Comparison of ENCODE assay signal across 8 cellular contexts in genomic region chr16:79599837-79600635, GRCh38. TPM values are rescaled to one million over a fixed set of nuclear protein-coding genes. Genes with fewer than 3 reads are reported as not detected.
DNase-seq lines count a peak whose midpoint lies in the region; ATAC-seq lines count a peak whose summit lies in the region.

No MANE protein-coding gene starts in this region.

- peaks cover 45% of the 10 kb centered on the region for H3K4me1 Mint-ChIP-seq in activated naive CD4-positive, alpha-beta T cell treated with anti-CD3 and anti-CD28 coated beads, Interleukin-2, amount 50 U/mL, for 24 hours

- peak overlapping the region; percentile 89 for H3K4me2 ChIP-seq in neuronal stem cell (ENCODE audit: insufficient read depth, low read length, poor library complexity, severe bottlenecking)

- no peak overlapping the region for H3K14ac ChIP-seq in neuronal stem cell (ENCODE audit: low read length)

- H3K27me3 Mint-ChIP-seq in activated naive CD4-positive, alpha-beta T cell treated with anti-CD3 and anti-CD28 coated beads, Interleukin-2, amount 50 U/mL, for 24 hours, result peaks cover 16% of the 10 kb centered on the region

- H3K36me3 ChIP-seq in neuronal stem cell (replicated peaks in 1 of 2; ENCODE audit: control insufficient read depth in 2 of 2, insufficient read depth in 2 of 2, low read length in 2 of 2), result no peaks in the 10 kb centered on the region

- no peaks in the 10 kb centered on the region for H3K9me3 Mint-ChIP-seq in activated naive CD4-positive, alpha-beta T cell treated with anti-CD3 and anti-CD28 coated beads, Interleukin-2, amount 50 U/mL, for 24 hours

- peak overlapping the region; percentile 92 for H3K4me3 Mint-ChIP-seq in activated naive CD4-positive, alpha-beta T cell treated with anti-CD3 and anti-CD28 coated beads, Interleukin-2, amount 50 U/mL, for 24 hours

- H2BK120ac ChIP-seq in neuronal stem cell (ENCODE audit: low read depth, low read length), result peak overlapping the region; percentile 77

- ATAC-seq in GM19397 (IDR thresholded peaks at IDR 0.05; ENCODE audit: unreplicated experiment) (peak; percentile 47), HG03469 (IDR thresholded peaks at IDR 0.05; ENCODE audit: unreplicated experiment) (no peak)

- peak overlapping the region; percentile 86 for H2BK15ac ChIP-seq in neuronal stem cell (ENCODE audit: low read length)

- H3K36me3 Mint-ChIP-seq in activated naive CD4-positive, alpha-beta T cell treated with anti-CD3 and anti-CD28 coated beads, Interleukin-2, amount 50 U/mL, for 24 hours, result no peaks in the 10 kb centered on the region

- peak; percentile 18 for DNase-seq in AG08395 (ENCODE audit: low spot score)
- peak; percentile 32 for DNase-seq in NCI-H526 treated with DMSO at 0.1 percent for 48 hours (lab: John Stamatoyannopoulos, UW)
- peak; percentile 65 for DNase-seq in globus pallidus (ENCODE audit: low spot score)
- peak; percentile 77 for DNase-seq in neuronal stem cell (ENCODE audit: low spot score)
- DNase-seq in A172 (ENCODE audit: low spot score), result no peak

- H2AK5ac ChIP-seq in neuronal stem cell (ENCODE audit: low read depth, low read length), result no peak overlapping the region

- peak overlapping the region; percentile 52 for H3K23ac ChIP-seq in neuronal stem cell (ENCODE audit: low read depth, low read length, poor library complexity)

- H3K4ac ChIP-seq in neuronal stem cell (ENCODE audit: low read length), result no peak overlapping the region

- peak overlapping the region; percentile 52 for H2BK12ac ChIP-seq in neuronal stem cell (ENCODE audit: low read length)

- peak overlapping the region; percentile 93 for H2AFZ ChIP-seq in neuronal stem cell (ENCODE audit: low read length)

- no peaks in the 10 kb centered on the region for H3K9me3 ChIP-seq in neuronal stem cell (replicated peaks in 1 of 2; ENCODE audit: control insufficient read depth in 2 of 2, insufficient read depth in 1 of 2, low read depth in 1 of 2, low read length in 2 of 2)

- H3K27ac Mint-ChIP-seq in activated naive CD4-positive, alpha-beta T cell treated with anti-CD3 and anti-CD28 coated beads, Interleukin-2, amount 50 U/mL, for 24 hours, result peak overlapping the region; percentile 80

- H3K18ac ChIP-seq in neuronal stem cell (ENCODE audit: low read length), result peak overlapping the region; percentile 97

- H2BK5ac ChIP-seq in neuronal stem cell (ENCODE audit: low read length), result peak overlapping the region; percentile 94

- H3K79me1 ChIP-seq in neuronal stem cell (ENCODE audit: low read depth, low read length), result peaks cover 2% of the 10 kb centered on the region

- WGBS in neuronal stem cell (ENCODE audit: extremely low coverage in 2 of 2, insufficient read length in 2 of 2, insufficient replicate concordance in 1 of 2), 2 donors, result no CpG with 5 or more reads among the region's 84 CpGs

- H3K4me3 ChIP-seq in neuronal stem cell (ENCODE audit: low read length in 2 of 2), result peak overlapping the region; percentile 78 to 95

- peak overlapping the region; percentile 85 for H3K27ac ChIP-seq in neuronal stem cell (replicated peaks; ENCODE audit: low read length)

- peaks cover 2 to 16% of the 10 kb centered on the region in 2 donors for H3K4me1 ChIP-seq in neuronal stem cell (ENCODE audit: control insufficient read depth in 2 of 2, insufficient read depth in 1 of 2, low read depth in 1 of 2, low read length in 2 of 2)

- no peak overlapping the region for H4K91ac ChIP-seq in neuronal stem cell (ENCODE audit: low read depth, low read length, poor library complexity)

- no peak overlapping the region for H4K8ac ChIP-seq in neuronal stem cell (ENCODE audit: low read depth, low read length)

- H3K9ac ChIP-seq in neuronal stem cell (ENCODE audit: low read depth, low read length, poor library complexity), result peak overlapping the region; percentile 93

- no peaks in the 10 kb centered on the region for H3K27me3 ChIP-seq in neuronal stem cell (ENCODE audit: control insufficient read depth in 3 of 3, insufficient read depth in 3 of 3, low read depth in 1 of 3, low read length in 3 of 3)

RNA-seq across cellular contexts. Expression of gene MAF, which starts 0.5 kb away (rescaled TPM):
- 8.2 TPM for polyA plus RNA-seq in neuronal stem cell (2013, experiment 1 of 2)
- polyA plus RNA-seq in neuronal stem cell (2013, experiment 2 of 2), result 8.4 TPM
- total RNA-seq in A172 (2014; rRNA removed; shearing (Covaris generic)), result 0.12 TPM in 1 of 2 replicates, not detected in the other
